Comparison of ENCODE assay signal across 1 cellular context in genomic region chr5:43120720-43121564, GRCh38.
TF ChIP-seq lines count a peak whose summit lies in the region.

TSS of gene ZNF131 (plus strand) at chr5:43120914. CDS start at chr5:43122054, 1,140 bp downstream.

TF ChIP-seq in HEK293, 187 proteins besides CTCF, POLR2A, EP300 and RAD21 (continued from another document):
- no peak for TF ChIP-seq ZNF280D (tag by site-specific recombination; IDR thresholded peaks at IDR 0.05)
- no peak for TF ChIP-seq BCL11B (tag by site-specific recombination; IDR thresholded peaks at IDR 0.05; ENCODE audit: low read depth)
- no peak for TF ChIP-seq YY2 (tag by site-specific recombination; IDR thresholded peaks at IDR 0.05)
- no peak for TF ChIP-seq ZNF174 (tag by site-specific recombination; IDR thresholded peaks at IDR 0.05)
- no peak for TF ChIP-seq ZNF48 (tag by site-specific recombination; IDR thresholded peaks at IDR 0.05)
- TF ChIP-seq GLI4 (tag by site-specific recombination; IDR thresholded peaks at IDR 0.05) = 0 out of 2 replicates have a peak, but pooled peaks have one; percentile 61
- no peak for TF ChIP-seq ZNF473 (tag by site-specific recombination; IDR thresholded peaks at IDR 0.05)
- no peak for TF ChIP-seq SALL2 (tag by site-specific recombination; IDR thresholded peaks at IDR 0.05; ENCODE audit: borderline replicate concordance)
- no peak for TF ChIP-seq ZNF792 (tag by site-specific recombination; IDR thresholded peaks at IDR 0.05)
- TF ChIP-seq EGR2 (tag by site-specific recombination; IDR thresholded peaks at IDR 0.05; ENCODE audit: low read depth) = peak; percentile 57
- TF ChIP-seq BCL11A (tag by site-specific recombination; IDR thresholded peaks at IDR 0.05; ENCODE audit: low read depth) = peak; percentile 32; the same call in 1 of the 2 replicates
- peak; percentile 100 for TF ChIP-seq ZBTB8A (tag by site-specific recombination; IDR thresholded peaks at IDR 0.05)
- TF ChIP-seq ZFP3 (tag by site-specific recombination; IDR thresholded peaks at IDR 0.05; ENCODE audit: low read depth) = no peak
- no peak for TF ChIP-seq ZNF521 (tag by site-specific recombination; IDR thresholded peaks at IDR 0.05)
- TF ChIP-seq ZBTB49 (tag by site-specific recombination; IDR thresholded peaks at IDR 0.05; ENCODE audit: low read depth) = no peak
- no peak for TF ChIP-seq ZNF423 (tag by site-specific recombination; IDR thresholded peaks at IDR 0.05)
- TF ChIP-seq ZNF112 (tag by site-specific recombination; IDR thresholded peaks at IDR 0.05) = no peak
- TF ChIP-seq ZNF155 (tag by site-specific recombination; IDR thresholded peaks at IDR 0.05) = no peak
- TF ChIP-seq ZNF664 (tag by site-specific recombination; IDR thresholded peaks at IDR 0.05) = no peak
- TF ChIP-seq ZNF202 (tag by site-specific recombination; IDR thresholded peaks at IDR 0.05; ENCODE audit: borderline replicate concordance) = no peak
- TF ChIP-seq GLIS2 (tag by site-specific recombination; IDR thresholded peaks at IDR 0.05) = peak; percentile 56; the same call in 1 of the 2 replicates
- TF ChIP-seq ZNF239 (tag by site-specific recombination; IDR thresholded peaks at IDR 0.05) = no peak
- peak; percentile 23; the same call in 1 of the 2 replicates for TF ChIP-seq OSR2 (tag by site-specific recombination; IDR thresholded peaks at IDR 0.05)
- no peak for TF ChIP-seq RBAK (tag by site-specific recombination; IDR thresholded peaks at IDR 0.05)
- peak; percentile 93 for TF ChIP-seq ZNF10 (tag by site-specific recombination; IDR thresholded peaks at IDR 0.05)
- no peak for TF ChIP-seq TRIM28 (IDR thresholded peaks at IDR 0.05; ENCODE audit: borderline replicate concordance, low read length)
- no peak for TF ChIP-seq ZNF23 (tag by site-specific recombination; IDR thresholded peaks at IDR 0.05; ENCODE audit: borderline replicate concordance)
- TF ChIP-seq SCRT2 (tag by site-specific recombination; IDR thresholded peaks at IDR 0.05) = no peak
- no peak for TF ChIP-seq ZNF791 (tag by site-specific recombination; IDR thresholded peaks at IDR 0.05)
- no peak for TF ChIP-seq ZNF785 (tag by site-specific recombination; IDR thresholded peaks at IDR 0.05)
- peak; percentile 71 for TF ChIP-seq ZNF335 (tag by site-specific recombination; conservative IDR thresholded peaks at IDR 0.05)
- TF ChIP-seq ZNF404 (tag by site-specific recombination; IDR thresholded peaks at IDR 0.05) = no peak
- TF ChIP-seq ZBTB48 (tag by site-specific recombination; IDR thresholded peaks at IDR 0.05) = peak; percentile 96
- TF ChIP-seq ZNF529 (tag by site-specific recombination; IDR thresholded peaks at IDR 0.05; ENCODE audit: insufficient replicate concordance) = no peak
- TF ChIP-seq ZNF114 (tag by site-specific recombination; IDR thresholded peaks at IDR 0.05) = no peak
- TF ChIP-seq ZSCAN18 (tag by site-specific recombination; IDR thresholded peaks at IDR 0.05) = 0 out of 2 replicates have a peak, but pooled peaks have one; percentile 72
- TF ChIP-seq SP3 (tag by site-specific recombination; IDR thresholded peaks at IDR 0.05) = peak; percentile 99
- TF ChIP-seq ZNF776 (tag by site-specific recombination; IDR thresholded peaks at IDR 0.05; ENCODE audit: borderline replicate concordance) = no peak
- peak; percentile 52; the same call in 1 of the 2 replicates for TF ChIP-seq ZNF184 (tag by site-specific recombination; IDR thresholded peaks at IDR 0.05)
- TF ChIP-seq ZBTB6 (tag by site-specific recombination; IDR thresholded peaks at IDR 0.05) = peak; percentile 74; the same call in 1 of the 2 replicates
- no peak for TF ChIP-seq ATF2 (tag by site-specific recombination; IDR thresholded peaks at IDR 0.05; ENCODE audit: low read depth)
- TF ChIP-seq ZNF148 (tag by site-specific recombination; IDR thresholded peaks at IDR 0.05; ENCODE audit: borderline replicate concordance) = no peak
- TF ChIP-seq ZNF248 (tag by site-specific recombination; IDR thresholded peaks at IDR 0.05) = no peak
- no peak for TF ChIP-seq ZNF211 (tag by site-specific recombination; IDR thresholded peaks at IDR 0.05; ENCODE audit: low read depth)
- TF ChIP-seq ZNF24 (tag by site-specific recombination; IDR thresholded peaks at IDR 0.05) = 0 out of 2 replicates have a peak, but pooled peaks have one; percentile 12
- TF ChIP-seq ZNF175 (tag by site-specific recombination; IDR thresholded peaks at IDR 0.05) = no peak
- no peak for TF ChIP-seq ZNF311 (tag by site-specific recombination; IDR thresholded peaks at IDR 0.05; ENCODE audit: borderline replicate concordance)
